Comparison of ENCODE assay signal across 1 cellular context in the genomic region with DNA sequence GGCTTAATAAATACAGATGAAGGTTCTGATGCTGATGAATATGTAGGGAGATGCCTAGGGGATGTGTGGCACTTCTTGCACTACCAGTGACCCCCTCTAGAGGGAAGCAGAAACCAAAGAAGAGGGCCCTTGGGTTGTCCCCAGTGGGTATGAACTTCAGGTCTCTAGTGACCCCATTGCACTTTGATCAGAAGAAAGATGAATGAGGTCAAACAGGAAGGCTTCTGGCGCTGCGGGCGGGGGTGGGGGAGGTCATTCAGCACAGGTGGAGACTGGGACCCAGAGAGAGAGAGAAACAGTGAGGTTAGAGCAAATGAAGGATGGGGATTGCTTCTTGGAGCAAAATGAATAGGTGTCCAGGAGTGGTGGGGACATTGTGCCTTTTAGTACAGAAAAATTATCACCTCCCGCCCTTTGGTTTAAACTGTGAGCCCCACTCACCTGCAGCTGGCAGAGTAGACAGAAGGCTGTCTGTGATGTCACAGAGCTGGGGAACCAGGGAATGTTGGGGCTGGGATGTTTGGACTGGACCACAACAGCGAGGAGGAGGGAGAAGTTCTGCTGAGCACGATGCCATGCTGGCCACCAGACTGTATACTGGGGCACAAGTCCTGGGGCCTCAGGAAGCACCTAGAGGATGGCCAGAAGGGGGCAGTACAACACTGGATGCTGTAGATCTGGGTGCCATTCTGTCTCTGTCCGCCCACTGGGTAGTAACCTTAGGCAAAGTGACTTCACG.
TF ChIP-seq lines count a peak whose summit lies in the region.

A gene with protein sequence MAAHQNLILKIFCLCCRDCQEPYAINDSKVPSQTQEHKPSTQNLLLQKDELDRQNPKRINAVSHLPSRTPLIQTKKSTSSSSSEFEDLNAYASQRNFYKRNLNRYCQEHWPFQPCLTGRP (minus strand): TSS at position 599 of the 739 bp plus-strand sequence. CDS start 10,469 bp downstream, outside the sequence.

TF ChIP-seq in HepG2, 621 proteins besides CTCF, POLR2A, EP300 and RAD21 (continued from another document and continues in another):
- TF ChIP-seq, protein P1, sequence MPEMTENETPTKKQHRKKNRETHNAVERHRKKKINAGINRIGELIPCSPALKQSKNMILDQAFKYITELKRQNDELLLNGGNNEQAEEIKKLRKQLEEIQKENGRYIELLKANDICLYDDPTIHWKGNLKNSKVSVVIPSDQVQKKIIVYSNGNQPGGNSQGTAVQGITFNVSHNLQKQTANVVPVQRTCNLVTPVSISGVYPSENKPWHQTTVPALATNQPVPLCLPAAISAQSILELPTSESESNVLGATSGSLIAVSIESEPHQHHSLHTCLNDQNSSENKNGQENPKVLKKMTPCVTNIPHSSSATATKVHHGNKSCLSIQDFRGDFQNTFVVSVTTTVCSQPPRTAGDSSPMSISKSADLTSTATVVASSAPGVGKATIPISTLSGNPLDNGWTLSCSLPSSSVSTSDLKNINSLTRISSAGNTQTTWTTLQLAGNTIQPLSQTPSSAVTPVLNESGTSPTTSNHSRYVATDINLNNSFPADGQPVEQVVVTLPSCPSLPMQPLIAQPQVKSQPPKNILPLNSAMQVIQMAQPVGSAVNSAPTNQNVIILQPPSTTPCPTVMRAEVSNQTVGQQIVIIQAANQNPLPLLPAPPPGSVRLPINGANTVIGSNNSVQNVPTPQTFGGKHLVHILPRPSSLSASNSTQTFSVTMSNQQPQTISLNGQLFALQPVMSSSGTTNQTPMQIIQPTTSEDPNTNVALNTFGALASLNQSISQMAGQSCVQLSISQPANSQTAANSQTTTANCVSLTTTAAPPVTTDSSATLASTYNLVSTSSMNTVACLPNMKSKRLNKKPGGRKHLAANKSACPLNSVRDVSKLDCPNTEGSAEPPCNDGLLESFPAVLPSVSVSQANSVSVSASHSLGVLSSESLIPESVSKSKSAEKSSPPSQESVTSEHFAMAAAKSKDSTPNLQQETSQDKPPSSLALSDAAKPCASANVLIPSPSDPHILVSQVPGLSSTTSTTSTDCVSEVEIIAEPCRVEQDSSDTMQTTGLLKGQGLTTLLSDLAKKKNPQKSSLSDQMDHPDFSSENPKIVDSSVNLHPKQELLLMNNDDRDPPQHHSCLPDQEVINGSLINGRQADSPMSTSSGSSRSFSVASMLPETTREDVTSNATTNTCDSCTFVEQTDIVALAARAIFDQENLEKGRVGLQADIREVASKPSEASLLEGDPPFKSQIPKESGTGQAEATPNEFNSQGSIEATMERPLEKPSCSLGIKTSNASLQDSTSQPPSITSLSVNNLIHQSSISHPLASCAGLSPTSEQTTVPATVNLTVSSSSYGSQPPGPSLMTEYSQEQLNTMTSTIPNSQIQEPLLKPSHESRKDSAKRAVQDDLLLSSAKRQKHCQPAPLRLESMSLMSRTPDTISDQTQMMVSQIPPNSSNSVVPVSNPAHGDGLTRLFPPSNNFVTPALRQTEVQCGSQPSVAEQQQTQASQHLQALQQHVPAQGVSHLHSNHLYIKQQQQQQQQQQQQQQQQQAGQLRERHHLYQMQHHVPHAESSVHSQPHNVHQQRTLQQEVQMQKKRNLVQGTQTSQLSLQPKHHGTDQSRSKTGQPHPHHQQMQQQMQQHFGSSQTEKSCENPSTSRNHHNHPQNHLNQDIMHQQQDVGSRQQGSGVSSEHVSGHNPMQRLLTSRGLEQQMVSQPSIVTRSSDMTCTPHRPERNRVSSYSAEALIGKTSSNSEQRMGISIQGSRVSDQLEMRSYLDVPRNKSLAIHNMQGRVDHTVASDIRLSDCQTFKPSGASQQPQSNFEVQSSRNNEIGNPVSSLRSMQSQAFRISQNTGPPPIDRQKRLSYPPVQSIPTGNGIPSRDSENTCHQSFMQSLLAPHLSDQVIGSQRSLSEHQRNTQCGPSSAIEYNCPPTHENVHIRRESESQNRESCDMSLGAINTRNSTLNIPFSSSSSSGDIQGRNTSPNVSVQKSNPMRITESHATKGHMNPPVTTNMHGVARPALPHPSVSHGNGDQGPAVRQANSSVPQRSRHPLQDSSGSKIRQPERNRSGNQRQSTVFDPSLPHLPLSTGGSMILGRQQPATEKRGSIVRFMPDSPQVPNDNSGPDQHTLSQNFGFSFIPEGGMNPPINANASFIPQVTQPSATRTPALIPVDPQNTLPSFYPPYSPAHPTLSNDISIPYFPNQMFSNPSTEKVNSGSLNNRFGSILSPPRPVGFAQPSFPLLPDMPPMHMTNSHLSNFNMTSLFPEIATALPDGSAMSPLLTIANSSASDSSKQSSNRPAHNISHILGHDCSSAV (CRISPR knock-in tag; IDR thresholded peaks at IDR 0.05; ENCODE audit: borderline replicate concordance): no peak
- TF ChIP-seq, protein P2, sequence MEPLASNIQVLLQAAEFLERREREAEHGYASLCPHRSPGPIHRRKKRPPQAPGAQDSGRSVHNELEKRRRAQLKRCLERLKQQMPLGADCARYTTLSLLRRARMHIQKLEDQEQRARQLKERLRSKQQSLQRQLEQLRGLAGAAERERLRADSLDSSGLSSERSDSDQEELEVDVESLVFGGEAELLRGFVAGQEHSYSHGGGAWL (CRISPR knock-in tag; IDR thresholded peaks at IDR 0.05): no peak
- TF ChIP-seq, protein P3, sequence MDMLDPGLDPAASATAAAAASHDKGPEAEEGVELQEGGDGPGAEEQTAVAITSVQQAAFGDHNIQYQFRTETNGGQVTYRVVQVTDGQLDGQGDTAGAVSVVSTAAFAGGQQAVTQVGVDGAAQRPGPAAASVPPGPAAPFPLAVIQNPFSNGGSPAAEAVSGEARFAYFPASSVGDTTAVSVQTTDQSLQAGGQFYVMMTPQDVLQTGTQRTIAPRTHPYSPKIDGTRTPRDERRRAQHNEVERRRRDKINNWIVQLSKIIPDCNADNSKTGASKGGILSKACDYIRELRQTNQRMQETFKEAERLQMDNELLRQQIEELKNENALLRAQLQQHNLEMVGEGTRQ (IDR thresholded peaks at IDR 0.05; ENCODE audit: low read depth, low read length): no peak
- TF ChIP-seq, protein P3 (CRISPR knock-in tag; IDR thresholded peaks at IDR 0.05; ENCODE audit: borderline replicate concordance): no peak
- no peak for TF ChIP-seq NPAS2 (CRISPR knock-in tag; IDR thresholded peaks at IDR 0.05; ENCODE audit: borderline replicate concordance)
- no peak for TF ChIP-seq SMAD1 (CRISPR knock-in tag; IDR thresholded peaks at IDR 0.05; ENCODE audit: borderline replicate concordance, low read depth)
- TF ChIP-seq, protein P4, sequence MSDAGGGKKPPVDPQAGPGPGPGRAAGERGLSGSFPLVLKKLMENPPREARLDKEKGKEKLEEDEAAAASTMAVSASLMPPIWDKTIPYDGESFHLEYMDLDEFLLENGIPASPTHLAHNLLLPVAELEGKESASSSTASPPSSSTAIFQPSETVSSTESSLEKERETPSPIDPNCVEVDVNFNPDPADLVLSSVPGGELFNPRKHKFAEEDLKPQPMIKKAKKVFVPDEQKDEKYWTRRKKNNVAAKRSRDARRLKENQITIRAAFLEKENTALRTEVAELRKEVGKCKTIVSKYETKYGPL (CRISPR knock-in tag; IDR thresholded peaks at IDR 0.05): no peak
- TF ChIP-seq NBN (conservative IDR thresholded peaks at IDR 0.05): no peak
- TF ChIP-seq, protein P5, sequence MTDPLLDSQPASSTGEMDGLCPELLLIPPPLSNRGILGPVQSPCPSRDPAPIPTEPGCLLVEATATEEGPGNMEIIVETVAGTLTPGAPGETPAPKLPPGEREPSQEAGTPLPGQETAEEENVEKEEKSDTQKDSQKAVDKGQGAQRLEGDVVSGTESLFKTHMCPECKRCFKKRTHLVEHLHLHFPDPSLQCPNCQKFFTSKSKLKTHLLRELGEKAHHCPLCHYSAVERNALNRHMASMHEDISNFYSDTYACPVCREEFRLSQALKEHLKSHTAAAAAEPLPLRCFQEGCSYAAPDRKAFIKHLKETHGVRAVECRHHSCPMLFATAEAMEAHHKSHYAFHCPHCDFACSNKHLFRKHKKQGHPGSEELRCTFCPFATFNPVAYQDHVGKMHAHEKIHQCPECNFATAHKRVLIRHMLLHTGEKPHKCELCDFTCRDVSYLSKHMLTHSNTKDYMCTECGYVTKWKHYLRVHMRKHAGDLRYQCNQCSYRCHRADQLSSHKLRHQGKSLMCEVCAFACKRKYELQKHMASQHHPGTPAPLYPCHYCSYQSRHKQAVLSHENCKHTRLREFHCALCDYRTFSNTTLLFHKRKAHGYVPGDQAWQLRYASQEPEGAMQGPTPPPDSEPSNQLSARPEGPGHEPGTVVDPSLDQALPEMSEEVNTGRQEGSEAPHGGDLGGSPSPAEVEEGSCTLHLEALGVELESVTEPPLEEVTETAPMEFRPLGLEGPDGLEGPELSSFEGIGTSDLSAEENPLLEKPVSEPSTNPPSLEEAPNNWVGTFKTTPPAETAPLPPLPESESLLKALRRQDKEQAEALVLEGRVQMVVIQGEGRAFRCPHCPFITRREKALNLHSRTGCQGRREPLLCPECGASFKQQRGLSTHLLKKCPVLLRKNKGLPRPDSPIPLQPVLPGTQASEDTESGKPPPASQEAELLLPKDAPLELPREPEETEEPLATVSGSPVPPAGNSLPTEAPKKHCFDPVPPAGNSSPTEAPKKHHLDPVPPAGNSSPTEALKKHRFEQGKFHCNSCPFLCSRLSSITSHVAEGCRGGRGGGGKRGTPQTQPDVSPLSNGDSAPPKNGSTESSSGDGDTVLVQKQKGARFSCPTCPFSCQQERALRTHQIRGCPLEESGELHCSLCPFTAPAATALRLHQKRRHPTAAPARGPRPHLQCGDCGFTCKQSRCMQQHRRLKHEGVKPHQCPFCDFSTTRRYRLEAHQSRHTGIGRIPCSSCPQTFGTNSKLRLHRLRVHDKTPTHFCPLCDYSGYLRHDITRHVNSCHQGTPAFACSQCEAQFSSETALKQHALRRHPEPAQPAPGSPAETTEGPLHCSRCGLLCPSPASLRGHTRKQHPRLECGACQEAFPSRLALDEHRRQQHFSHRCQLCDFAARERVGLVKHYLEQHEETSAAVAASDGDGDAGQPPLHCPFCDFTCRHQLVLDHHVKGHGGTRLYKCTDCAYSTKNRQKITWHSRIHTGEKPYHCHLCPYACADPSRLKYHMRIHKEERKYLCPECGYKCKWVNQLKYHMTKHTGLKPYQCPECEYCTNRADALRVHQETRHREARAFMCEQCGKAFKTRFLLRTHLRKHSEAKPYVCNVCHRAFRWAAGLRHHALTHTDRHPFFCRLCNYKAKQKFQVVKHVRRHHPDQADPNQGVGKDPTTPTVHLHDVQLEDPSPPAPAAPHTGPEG (CRISPR knock-in tag; IDR thresholded peaks at IDR 0.05): no peak
- TF ChIP-seq, protein P6, sequence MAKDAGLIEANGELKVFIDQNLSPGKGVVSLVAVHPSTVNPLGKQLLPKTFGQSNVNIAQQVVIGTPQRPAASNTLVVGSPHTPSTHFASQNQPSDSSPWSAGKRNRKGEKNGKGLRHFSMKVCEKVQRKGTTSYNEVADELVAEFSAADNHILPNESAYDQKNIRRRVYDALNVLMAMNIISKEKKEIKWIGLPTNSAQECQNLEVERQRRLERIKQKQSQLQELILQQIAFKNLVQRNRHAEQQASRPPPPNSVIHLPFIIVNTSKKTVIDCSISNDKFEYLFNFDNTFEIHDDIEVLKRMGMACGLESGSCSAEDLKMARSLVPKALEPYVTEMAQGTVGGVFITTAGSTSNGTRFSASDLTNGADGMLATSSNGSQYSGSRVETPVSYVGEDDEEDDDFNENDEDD (CRISPR knock-in tag; IDR thresholded peaks at IDR 0.05; ENCODE audit: borderline replicate concordance): no peak
- no peak for TF ChIP-seq PRMT3 (CRISPR knock-in tag; IDR thresholded peaks at IDR 0.05; ENCODE audit: borderline replicate concordance, low read depth)
- TF ChIP-seq, protein P7, sequence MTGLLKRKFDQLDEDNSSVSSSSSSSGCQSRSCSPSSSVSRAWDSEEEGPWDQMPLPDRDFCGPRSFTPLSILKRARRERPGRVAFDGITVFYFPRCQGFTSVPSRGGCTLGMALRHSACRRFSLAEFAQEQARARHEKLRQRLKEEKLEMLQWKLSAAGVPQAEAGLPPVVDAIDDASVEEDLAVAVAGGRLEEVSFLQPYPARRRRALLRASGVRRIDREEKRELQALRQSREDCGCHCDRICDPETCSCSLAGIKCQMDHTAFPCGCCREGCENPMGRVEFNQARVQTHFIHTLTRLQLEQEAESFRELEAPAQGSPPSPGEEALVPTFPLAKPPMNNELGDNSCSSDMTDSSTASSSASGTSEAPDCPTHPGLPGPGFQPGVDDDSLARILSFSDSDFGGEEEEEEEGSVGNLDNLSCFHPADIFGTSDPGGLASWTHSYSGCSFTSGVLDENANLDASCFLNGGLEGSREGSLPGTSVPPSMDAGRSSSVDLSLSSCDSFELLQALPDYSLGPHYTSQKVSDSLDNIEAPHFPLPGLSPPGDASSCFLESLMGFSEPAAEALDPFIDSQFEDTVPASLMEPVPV (CRISPR knock-in tag; IDR thresholded peaks at IDR 0.05): no peak
- TF ChIP-seq, protein P8, sequence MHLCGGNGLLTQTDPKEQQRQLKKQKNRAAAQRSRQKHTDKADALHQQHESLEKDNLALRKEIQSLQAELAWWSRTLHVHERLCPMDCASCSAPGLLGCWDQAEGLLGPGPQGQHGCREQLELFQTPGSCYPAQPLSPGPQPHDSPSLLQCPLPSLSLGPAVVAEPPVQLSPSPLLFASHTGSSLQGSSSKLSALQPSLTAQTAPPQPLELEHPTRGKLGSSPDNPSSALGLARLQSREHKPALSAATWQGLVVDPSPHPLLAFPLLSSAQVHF (CRISPR knock-in tag; IDR thresholded peaks at IDR 0.05): no peak
- no peak for TF ChIP-seq CHD2 (IDR thresholded peaks at IDR 0.05; ENCODE audit: low read depth, low read length)
- TF ChIP-seq SOX6 (IDR thresholded peaks at IDR 0.05): no peak
- peak; percentile 42; the same call in 1 of the 2 replicates for TF ChIP-seq SOX6 (CRISPR knock-in tag; IDR thresholded peaks at IDR 0.05)
- TF ChIP-seq, protein P9, sequence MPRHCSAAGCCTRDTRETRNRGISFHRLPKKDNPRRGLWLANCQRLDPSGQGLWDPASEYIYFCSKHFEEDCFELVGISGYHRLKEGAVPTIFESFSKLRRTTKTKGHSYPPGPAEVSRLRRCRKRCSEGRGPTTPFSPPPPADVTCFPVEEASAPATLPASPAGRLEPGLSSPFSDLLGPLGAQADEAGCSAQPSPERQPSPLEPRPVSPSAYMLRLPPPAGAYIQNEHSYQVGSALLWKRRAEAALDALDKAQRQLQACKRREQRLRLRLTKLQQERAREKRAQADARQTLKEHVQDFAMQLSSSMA (CRISPR knock-in tag; IDR thresholded peaks at IDR 0.05): no peak
- TF ChIP-seq ADNP (CRISPR knock-in tag; IDR thresholded peaks at IDR 0.05): no peak
- no peak for TF ChIP-seq BRCA1 (CRISPR knock-in tag; IDR thresholded peaks at IDR 0.05)
- no peak for TF ChIP-seq MYNN (CRISPR knock-in tag; IDR thresholded peaks at IDR 0.05; ENCODE audit: low read depth)
- TF ChIP-seq, protein P10, sequence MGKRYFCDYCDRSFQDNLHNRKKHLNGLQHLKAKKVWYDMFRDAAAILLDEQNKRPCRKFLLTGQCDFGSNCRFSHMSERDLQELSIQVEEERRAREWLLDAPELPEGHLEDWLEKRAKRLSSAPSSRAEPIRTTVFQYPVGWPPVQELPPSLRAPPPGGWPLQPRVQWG (CRISPR knock-in tag; IDR thresholded peaks at IDR 0.05; ENCODE audit: borderline replicate concordance, low read depth): no peak
- TF ChIP-seq PLRG1 (conservative IDR thresholded peaks at IDR 0.05): no peak
- TF ChIP-seq, protein P11, sequence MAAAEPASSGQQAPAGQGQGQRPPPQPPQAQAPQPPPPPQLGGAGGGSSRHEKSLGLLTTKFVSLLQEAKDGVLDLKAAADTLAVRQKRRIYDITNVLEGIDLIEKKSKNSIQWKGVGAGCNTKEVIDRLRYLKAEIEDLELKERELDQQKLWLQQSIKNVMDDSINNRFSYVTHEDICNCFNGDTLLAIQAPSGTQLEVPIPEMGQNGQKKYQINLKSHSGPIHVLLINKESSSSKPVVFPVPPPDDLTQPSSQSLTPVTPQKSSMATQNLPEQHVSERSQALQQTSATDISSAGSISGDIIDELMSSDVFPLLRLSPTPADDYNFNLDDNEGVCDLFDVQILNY (CRISPR knock-in tag; conservative IDR thresholded peaks at IDR 0.05): no peak
